ENCODE assay signal across 12 cellular contexts in the genomic region with DNA sequence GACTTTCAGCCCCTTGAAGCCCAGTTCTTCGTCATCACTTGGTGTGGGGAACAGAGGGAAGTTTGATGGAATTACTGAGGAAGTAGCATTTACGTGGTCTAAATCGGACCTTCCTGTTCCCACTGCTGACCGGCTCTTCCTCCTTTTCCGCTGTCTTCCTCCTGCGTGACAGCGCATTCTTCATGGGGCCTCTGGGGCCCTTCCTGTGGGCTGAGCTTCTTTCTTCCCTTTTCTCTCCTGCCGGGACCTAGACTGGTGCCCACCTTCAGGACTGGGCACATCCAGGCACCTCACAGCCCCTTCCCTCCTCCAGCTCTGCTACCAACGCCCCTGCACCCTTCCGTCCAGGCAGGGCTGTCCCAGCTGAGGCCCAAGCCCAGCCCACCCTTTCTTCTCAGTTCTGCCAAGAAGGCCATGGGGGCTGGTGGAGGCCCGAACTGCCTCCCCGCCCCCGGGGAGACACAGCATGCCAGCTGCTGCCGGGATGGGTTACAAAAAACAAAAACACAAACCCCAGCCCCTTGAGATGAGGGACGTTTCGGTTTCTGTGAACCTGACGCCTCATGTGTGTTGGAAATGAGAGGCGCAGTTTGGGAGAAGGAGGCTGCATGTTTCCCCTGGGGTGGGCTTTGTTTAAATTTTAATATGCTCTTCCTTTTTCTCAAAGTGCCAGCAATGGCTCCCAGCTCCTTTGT. TPM values are rescaled to one million over a fixed set of nuclear protein-coding genes. Genes with fewer than 3 reads are reported as not detected.
DNase-seq lines count a peak whose midpoint lies in the region; ATAC-seq and TF ChIP-seq lines count a peak whose summit lies in the region.
"Had no signal": no experiment of that assay in that cellular context is flagged by ENCODE, and none has a peak within 500 bp of the region (broad histone marks: within the 10 kb centered on the region; RNA-seq: fewer than 3 reads in every experiment).

No MANE protein-coding gene starts in this region.

- H3K36me3 ChIP-seq in RWPE2 (ENCODE audit: low read depth) (peaks cover 16% of the 10 kb centered on the region; the same call in 1 of the 2 replicates), neutrophil (no peaks in the 10 kb centered on the region), uterus (no peaks in the 10 kb centered on the region), SK-N-SH (replicated peaks in 1 of 2; ENCODE audit: control insufficient read depth in 1 of 2, insufficient read depth in 2 of 2, low read length in 1 of 2) (no peaks in the 10 kb centered on the region)
- H3K36me3 ChIP-seq: WERI-Rb-1 had no signal

- CTCF ChIA-PET in SK-N-SH (lab: Yijun Ruan, JAX), result interaction anchor here (0.9 to 1.8 kb wide), 4 partner anchors 18 to 259 kb away, joined by 3 to 6 read pairs (median 3); no protein-coding TSS in a partner anchor

- H3K27ac ChIP-seq in RWPE2 (ENCODE audit: poor library complexity, severe bottlenecking), result no peak overlapping the region
- peak overlapping the region; percentile 99 for H3K27ac ChIP-seq in neutrophil
- peak overlapping the region in 1 of 2 donors; percentile 39 for H3K27ac ChIP-seq in uterus
- no peak overlapping the region for H3K27ac ChIP-seq in SK-N-SH (ENCODE audit: low read depth in 2 of 2, low read length in 1 of 2)
- H3K27ac ChIP-seq: WERI-Rb-1 had no signal

- no peak overlapping the region for H3K9ac ChIP-seq in SK-N-SH

- whole genome bisulfite sequencing in SK-N-SH (ENCODE audit: low lambda C conversion rate), result 89% methylated on average over 18 of the region's 18 CpGs

- no peak overlapping the region for H3K4me3 ChIP-seq in RWPE2 (ENCODE audit: severe bottlenecking)
- H3K4me3 ChIP-seq in neutrophil (ENCODE audit: low read depth in 1 of 2, low read length in 1 of 2), result peak overlapping the region; percentile 59 to 63
- no peak overlapping the region for H3K4me3 ChIP-seq in uterus
- H3K4me3 ChIP-seq in SK-N-SH (ENCODE audit: low read depth in 2 of 2, low read length in 1 of 2), result no peak overlapping the region

- peaks cover 33 to 60% of the 10 kb centered on the region in 2 donors for H3K36me3 Mint-ChIP-seq in CD14-positive monocyte

- H3K27me3 ChIP-seq in RWPE2 (ENCODE audit: insufficient read depth, poor library complexity, severe bottlenecking) (no peaks in the 10 kb centered on the region), neutrophil (no peaks in the 10 kb centered on the region), uterus (no peaks in the 10 kb centered on the region), SK-N-SH (ENCODE audit: insufficient read depth) (no peaks in the 10 kb centered on the region)

- peaks cover 94% of the 10 kb centered on the region for H3K4me1 Mint-ChIP-seq in CD14-positive monocyte

- H3K4me1 ChIP-seq in RWPE2 (ENCODE audit: insufficient read depth, poor library complexity, severe bottlenecking) (peaks cover 25% of the 10 kb centered on the region), neutrophil (ENCODE audit: control insufficient read depth in 1 of 2, insufficient read depth in 1 of 2, low read depth in 1 of 2, low read length in 1 of 2) (peaks cover 96 to 100% of the 10 kb centered on the region in 2 experiments), uterus (no peaks in the 10 kb centered on the region), SK-N-SH (ENCODE audit: control insufficient read depth in 1 of 2, insufficient read depth in 2 of 2, low read depth in 1 of 2, low read length in 1 of 2) (no peaks in the 10 kb centered on the region)

- no peaks in the 10 kb centered on the region for H3F3A ChIP-seq in SK-N-SH (replicated peaks; ENCODE audit: insufficient read depth)

- TF ChIP-seq EP300 in SK-N-SH (IDR thresholded peaks at IDR 0.05; ENCODE audit: borderline replicate concordance in 1 of 2, low read depth in 1 of 2, low read length in 1 of 2), result no peak

- ATAC-seq in RWPE2 (ENCODE audit: low read depth) (no peak), HG03442 (IDR thresholded peaks at IDR 0.05; ENCODE audit: unreplicated experiment) (no peak), GM18502 (IDR thresholded peaks at IDR 0.05; ENCODE audit: poor library complexity, unreplicated experiment) (no peak)

- H3K9me2 ChIP-seq in SK-N-SH, result no peaks in the 10 kb centered on the region

- peaks cover 0 to 1% (median 0%) of the 10 kb centered on the region in 7 donors for H3K9me3 Mint-ChIP-seq in CD14-positive monocyte

- no peak for TF ChIP-seq CTCF in CD14-positive monocyte (IDR thresholded peaks at IDR 0.05)
- no peak for TF ChIP-seq CTCF in RWPE2 (IDR thresholded peaks at IDR 0.05; ENCODE audit: poor library complexity, severe bottlenecking)
- peak; percentile 39 for TF ChIP-seq CTCF in neutrophil (IDR thresholded peaks at IDR 0.05)
- TF ChIP-seq CTCF in uterus (IDR thresholded peaks at IDR 0.05), result no peak
- TF ChIP-seq CTCF in SK-N-SH (IDR thresholded peaks at IDR 0.05), result no peak

- no peaks in the 10 kb centered on the region for H3K9me3 ChIP-seq in RWPE2 (ENCODE audit: severe bottlenecking)
- H3K9me3 ChIP-seq in neutrophil, result no peaks in the 10 kb centered on the region
- H3K9me3 ChIP-seq in uterus, result no peaks in the 10 kb centered on the region
- no peaks in the 10 kb centered on the region for H3K9me3 ChIP-seq in SK-N-SH

- H3K27ac Mint-ChIP-seq in CD14-positive monocyte, result peak overlapping the region; percentile 90 to 96 (median 93)

- no peak for TF ChIP-seq RAD21 in SK-N-SH (IDR thresholded peaks at IDR 0.05; ENCODE audit: low read length)

- H3K27me3 Mint-ChIP-seq in CD14-positive monocyte (ENCODE audit: low read depth in 3 of 3), result peaks cover 0 to 5% (median 3%) of the 10 kb centered on the region in 3 donors

- peak overlapping the region; percentile 69 to 80 for H3K4me3 Mint-ChIP-seq in CD14-positive monocyte

- DNase-seq in CD14-positive monocyte (ENCODE audit: low spot score), result peak; percentile 75
- DNase-seq in RWPE2 (ENCODE audit: low spot score), result peak; percentile 65
- peak; percentile 87 for DNase-seq in cardiac septum (ENCODE audit: low spot score)
- DNase-seq in uterus, result no peak
- no peak for DNase-seq in SK-N-SH
- DNase-seq: activated naive CD4-positive, alpha-beta T cell treated with Interleukin-2 at 50 U/mL for 16 hours; effector CD8-positive, alpha-beta T cell; NCI-H146; WERI-Rb-1 had no signal

- no peak overlapping the region for H2AFZ ChIP-seq in SK-N-SH (ENCODE audit: low read depth)

- intact Hi-C loops in CD14-positive monocyte (cut with micrococcal nuclease) (no loop called here), cardiac septum (cut with DNase I) (no loop called here), uterus (cut with DNase I; ENCODE audit: low total_unique reads) (no loop called here)

- TF ChIP-seq POLR2A in uterus (IDR thresholded peaks at IDR 0.05), result no peak

- H3K4me2 ChIP-seq in SK-N-SH, result no peak overlapping the region

- POLR2A ChIA-PET in SK-N-SH (lab: Yijun Ruan, JAX), result no interaction called here

- peaks cover 7% of the 10 kb centered on the region; the same call in 1 of the 2 replicates for H3K79me2 ChIP-seq in SK-N-SH (ENCODE audit: insufficient read depth)

- H4K20me1 ChIP-seq in SK-N-SH (ENCODE audit: insufficient read depth), result no peaks in the 10 kb centered on the region

TF ChIP-seq in SK-N-SH, 30 proteins besides CTCF, POLR2A, EP300 and RAD21 (continues in another document):
- TF ChIP-seq CHD2 (IDR thresholded peaks at IDR 0.05; ENCODE audit: low read length, partially characterized antibody) (no peak), FOSL2 (IDR thresholded peaks at IDR 0.05; ENCODE audit: borderline replicate concordance, low read depth) (no peak), PBX3 (IDR thresholded peaks at IDR 0.05) (no peak), SMC3 (IDR thresholded peaks at IDR 0.05; ENCODE audit: low read depth, low read length) (no peak), FOXM1 (IDR thresholded peaks at IDR 0.05; ENCODE audit: low read depth) (no peak), GABPA (IDR thresholded peaks at IDR 0.05; ENCODE audit: low read depth) (no peak), TCF12 (IDR thresholded peaks at IDR 0.05) (no peak), NFIC (IDR thresholded peaks at IDR 0.05; ENCODE audit: borderline replicate concordance) (no peak), MEF2A (IDR thresholded peaks at IDR 0.05; ENCODE audit: borderline replicate concordance, low read depth) (no peak)
- TF ChIP-seq, protein P1, sequence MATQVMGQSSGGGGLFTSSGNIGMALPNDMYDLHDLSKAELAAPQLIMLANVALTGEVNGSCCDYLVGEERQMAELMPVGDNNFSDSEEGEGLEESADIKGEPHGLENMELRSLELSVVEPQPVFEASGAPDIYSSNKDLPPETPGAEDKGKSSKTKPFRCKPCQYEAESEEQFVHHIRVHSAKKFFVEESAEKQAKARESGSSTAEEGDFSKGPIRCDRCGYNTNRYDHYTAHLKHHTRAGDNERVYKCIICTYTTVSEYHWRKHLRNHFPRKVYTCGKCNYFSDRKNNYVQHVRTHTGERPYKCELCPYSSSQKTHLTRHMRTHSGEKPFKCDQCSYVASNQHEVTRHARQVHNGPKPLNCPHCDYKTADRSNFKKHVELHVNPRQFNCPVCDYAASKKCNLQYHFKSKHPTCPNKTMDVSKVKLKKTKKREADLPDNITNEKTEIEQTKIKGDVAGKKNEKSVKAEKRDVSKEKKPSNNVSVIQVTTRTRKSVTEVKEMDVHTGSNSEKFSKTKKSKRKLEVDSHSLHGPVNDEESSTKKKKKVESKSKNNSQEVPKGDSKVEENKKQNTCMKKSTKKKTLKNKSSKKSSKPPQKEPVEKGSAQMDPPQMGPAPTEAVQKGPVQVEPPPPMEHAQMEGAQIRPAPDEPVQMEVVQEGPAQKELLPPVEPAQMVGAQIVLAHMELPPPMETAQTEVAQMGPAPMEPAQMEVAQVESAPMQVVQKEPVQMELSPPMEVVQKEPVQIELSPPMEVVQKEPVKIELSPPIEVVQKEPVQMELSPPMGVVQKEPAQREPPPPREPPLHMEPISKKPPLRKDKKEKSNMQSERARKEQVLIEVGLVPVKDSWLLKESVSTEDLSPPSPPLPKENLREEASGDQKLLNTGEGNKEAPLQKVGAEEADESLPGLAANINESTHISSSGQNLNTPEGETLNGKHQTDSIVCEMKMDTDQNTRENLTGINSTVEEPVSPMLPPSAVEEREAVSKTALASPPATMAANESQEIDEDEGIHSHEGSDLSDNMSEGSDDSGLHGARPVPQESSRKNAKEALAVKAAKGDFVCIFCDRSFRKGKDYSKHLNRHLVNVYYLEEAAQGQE (IDR thresholded peaks at IDR 0.05; ENCODE audit: low read depth, low read length), result no peak

RNA-seq across cellular contexts. Expression of gene ZNF710, which starts 19.1 kb away (rescaled TPM):
- polyA plus RNA-seq in CD14-positive monocyte (1 to 10 TPM; 3.4 to 4.8 TPM), SK-N-SH (2012; rRNA removed) (2.4 and 2.7 TPM in 2 replicates)
- total RNA-seq in cardiac septum (3.9 TPM), uterus (10 to 100 TPM in 2 of 4 donors, 1 to 10 TPM in 2; 2.3 to 22.2 (median 8.4) TPM)
- polyA plus RNA-seq in SK-N-SH (2012; cell fraction: cytosol; rRNA removed), result 2.0 and 2.1 TPM in 2 replicates
- polyA plus RNA-seq in SK-N-SH (2012; cell fraction: nucleus; rRNA removed), result 8.4 and 9.2 TPM in 2 replicates

Comparison
In these comparisons a context has a peak if more than half of its experiments do, and no peak if none do; other contexts are left out.
1. DNase-seq: peak in CD14-positive monocyte (single experiment), RWPE2 (single experiment) and cardiac septum (single experiment); none in uterus (0 of 2) and SK-N-SH (single experiment).
2. H3K4me3 ChIP-seq: peak in neutrophil (2 of 2); none in RWPE2 (single experiment), uterus (0 of 2) and SK-N-SH (0 of 2).